Comparison of ENCODE assay signal across 1 cellular context in genomic region chr18:12041561-12041960, GRCh38.
TF ChIP-seq lines count a peak whose summit lies in the region.

No MANE protein-coding gene starts in this region.

TF ChIP-seq in IMR-90, 13 proteins besides CTCF, POLR2A, EP300 and RAD21 (continued from another document):
- TF ChIP-seq, protein P1, sequence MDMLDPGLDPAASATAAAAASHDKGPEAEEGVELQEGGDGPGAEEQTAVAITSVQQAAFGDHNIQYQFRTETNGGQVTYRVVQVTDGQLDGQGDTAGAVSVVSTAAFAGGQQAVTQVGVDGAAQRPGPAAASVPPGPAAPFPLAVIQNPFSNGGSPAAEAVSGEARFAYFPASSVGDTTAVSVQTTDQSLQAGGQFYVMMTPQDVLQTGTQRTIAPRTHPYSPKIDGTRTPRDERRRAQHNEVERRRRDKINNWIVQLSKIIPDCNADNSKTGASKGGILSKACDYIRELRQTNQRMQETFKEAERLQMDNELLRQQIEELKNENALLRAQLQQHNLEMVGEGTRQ (IDR thresholded peaks at IDR 0.05; ENCODE audit: low read depth, low read length), result no peak
- TF ChIP-seq MAFK (IDR thresholded peaks at IDR 0.05; ENCODE audit: low read depth, low read length) (0 out of 2 replicates have a peak, but pooled peaks have one; percentile 14), NFE2L2 (IDR thresholded peaks at IDR 0.05; ENCODE audit: low read depth, low read length) (0 out of 2 replicates have a peak, but pooled peaks have one; percentile 28)
